ENCODE assay signal across 9 cellular contexts in genomic region chr12:111340231-111340630, GRCh38.
"Had no signal": no experiment of that assay in that cellular context is flagged by ENCODE, and none has a peak within 500 bp of the region (broad histone marks: within the 10 kb centered on the region; RNA-seq: fewer than 3 reads in every experiment).

No MANE protein-coding gene starts in this region.

- H3K4me1 ChIP-seq: HAP-1 had no signal

- H3K4me2 ChIP-seq: GM23338 had no signal

- H3K27ac ChIP-seq: GM23248 had no signal

- H3K9me3 ChIP-seq: HAP-1 had no signal

- H3K9me3 Mint-ChIP-seq: GM23338, H9, HFFc6 had no signal

- H3K4me3 ChIP-seq: GM23248, GM23338, HAP-1 had no signal

- H3K36me3 ChIP-seq: HAP-1 had no signal

- ATAC-seq: HCT116 had no signal

- H2AFZ ChIP-seq: GM23248, GM23338 had no signal

- H3K9ac ChIP-seq: GM23248 had no signal

- H3K4me3 Mint-ChIP-seq: GM23338, H9, HFFc6 had no signal

- H3K27ac Mint-ChIP-seq: GM23338, H9, HFFc6 had no signal

- DNase-seq: GM23248, GOT3, H7, H9, HCEC 1CT, HFFc6 had no signal
